In the genomic region with DNA sequence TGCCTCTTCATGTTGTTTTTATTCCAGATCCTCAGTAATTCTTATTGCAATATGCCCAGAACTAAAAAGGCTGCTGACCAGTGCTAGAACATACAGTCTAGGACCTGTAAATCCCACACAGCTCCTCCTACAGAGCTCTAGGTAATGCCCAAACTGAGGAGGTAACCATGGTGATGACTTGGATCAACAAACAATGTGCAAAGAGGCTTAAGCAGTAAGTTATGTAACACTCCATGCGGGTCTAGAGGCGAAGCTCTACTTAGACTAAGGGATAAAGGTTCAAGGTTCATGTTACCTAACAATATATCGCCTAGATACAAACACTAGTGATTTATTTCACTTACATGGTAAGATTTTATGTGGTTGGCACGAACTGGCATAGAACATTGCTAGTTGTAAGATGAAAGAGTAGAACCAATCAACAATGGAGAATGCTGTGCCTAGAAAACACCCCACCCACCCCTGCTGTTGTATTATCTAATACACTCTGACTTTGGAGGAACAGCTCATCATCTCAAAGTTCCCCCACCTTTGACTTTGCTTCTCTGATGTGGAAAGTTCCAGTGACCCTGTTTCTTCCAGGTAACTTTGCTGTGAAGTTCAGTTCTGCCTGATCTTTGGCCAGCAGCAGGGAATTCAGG, we compare ENCODE assay signal across 11 cellular contexts.
DNase-seq lines count a peak whose midpoint lies in the region; ATAC-seq, FAIRE-seq and TF ChIP-seq lines count a peak whose summit lies in the region.
"Had no signal": no experiment of that assay in that cellular context is flagged by ENCODE, and none has a peak within 500 bp of the region (broad histone marks: within the 10 kb centered on the region; RNA-seq: fewer than 3 reads in every experiment).

No MANE protein-coding gene starts in this region.

- no peak for FAIRE-seq in K562 (lab: Jason Lieb, UNC)

- H3K18ac ChIP-seq in IMR-90 (ENCODE audit: low read depth, low read length) = peak overlapping the region; percentile 86

- DNase-seq in Caco-2 (peak; percentile 85 to 88), IMR-90 (peak; percentile 66), K562 (ENCODE audit: extremely low read depth in 1 of 4, low spot score in 3 of 4) (no peak), lower lobe of right lung (no peak), SIG-M5 treated with dmso at 0.1 percent for 504 hours (lab: John Stamatoyannopoulos, UW; ENCODE audit: unreplicated experiment) (no peak), islet precursor cell (no peak)
- DNase-seq in stimulated activated naive CD4-positive, alpha-beta T cell treated with Interleukin-2 at 50 U/mL for 16 hours (lab: John Stamatoyannopoulos, UW) = no peak
- DNase-seq: activated CD4-positive, alpha-beta T cell treated with anti-CD3 and anti-CD28 coated beads, Interleukin-2, amount 50 U/mL, for 1 hour; naive B cell; NCI-H1930 had no signal

- in situ Hi-C loops in IMR-90 (cut with MboI; ENCODE audit: low sequenced_read_pairs) = no loop called here
- in situ Hi-C loops in K562 (cut with MboI) = no loop called here

- H3K14ac ChIP-seq in IMR-90 (replicated peaks; ENCODE audit: low read depth, low read length) = peak overlapping the region; percentile 88

- H3K4ac ChIP-seq in IMR-90 (ENCODE audit: low read depth, low read length) = peak overlapping the region; percentile 74

- H3K27me3 Mint-ChIP-seq in Caco-2 (ENCODE audit: insufficient read depth, unreplicated experiment) = no peaks in the 10 kb centered on the region

- peak overlapping the region; percentile 23; the same call in 1 of the 2 replicates for H3K9ac ChIP-seq in IMR-90 (ENCODE audit: low read depth, low read length)
- no peak overlapping the region for H3K9ac ChIP-seq in K562 (ENCODE audit: insufficient read depth in 1 of 2, low read depth in 2 of 2, low read length in 2 of 2)

- H4K8ac ChIP-seq in IMR-90 (ENCODE audit: low read depth in 2 of 2, low read length in 2 of 2) = peak overlapping the region; percentile 22 to 59; a peak in 2 of 4 replicates

- H3K4me2 ChIP-seq in IMR-90 (ENCODE audit: low read depth, low read length) (peak overlapping the region; percentile 33; the same call in 1 of the 2 replicates), K562 (ENCODE audit: insufficient read depth, low read length) (no peak overlapping the region)

- H3K56ac ChIP-seq in IMR-90 (ENCODE audit: extremely low read depth, insufficient read depth, low read length) = peak overlapping the region; percentile 31; the same call in 1 of the 2 replicates

- intact Hi-C loops in Caco-2 (cut with micrococcal nuclease; ENCODE audit: unreplicated experiment) = loop anchor here (1.0 to 2.0 kb wide), 2 partner anchors 29 to 49 kb away; no protein-coding TSS in a partner anchor
- intact Hi-C loops in IMR-90 (cut with micrococcal nuclease) = loop anchor here (1.0 kb wide), 1 partner anchor 533 kb away; no protein-coding TSS in a partner anchor
- intact Hi-C loops in K562 (cut with micrococcal nuclease) = no loop called here
- intact Hi-C loops in lower lobe of right lung (cut with DNase I) = no loop called here

- POLR2A ChIA-PET in Caco-2 (lab: Charles Lee) = no interaction called here
- POLR2A ChIA-PET in IMR-90 (lab: Charles Lee; ENCODE audit: unreplicated experiment) = no interaction called here
- POLR2A ChIA-PET in K562 (lab: Yijun Ruan, JAX) = interaction anchor here (0.6 to 1.0 kb wide), 2 partner anchors 16 to 536 kb away, joined by 3 read pairs; no protein-coding TSS in a partner anchor

- H3K27ac Mint-ChIP-seq in Caco-2 (ENCODE audit: unreplicated experiment) = peak overlapping the region; percentile 80
- H3K27ac Mint-ChIP-seq: naive B cell had no signal

- H3K9me1 ChIP-seq in IMR-90 (ENCODE audit: insufficient read depth, low read length) (0 out of 2 replicates have a peak, but pooled peaks cover 4% of the 10 kb centered on the region), K562 (ENCODE audit: control insufficient read depth, insufficient read depth, low read length) (no peaks in the 10 kb centered on the region)

- dilution Hi-C loops in IMR-90 (cut with HindIII; ENCODE audit: low sequenced_read_pairs, unreplicated experiment) = no loop called here

- TF ChIP-seq POLR2A in IMR-90 (IDR thresholded peaks at IDR 0.05; ENCODE audit: low read depth, low read length) = no peak
- no peak for TF ChIP-seq POLR2A in K562 (conservative IDR thresholded peaks at IDR 0.05)

- peak overlapping the region; percentile 58; the same call in 1 of the 2 replicates for H3K27ac ChIP-seq in IMR-90 (ENCODE audit: insufficient read depth, low read length)
- no peak overlapping the region for H3K27ac ChIP-seq in K562 (ENCODE audit: extremely low read depth, low read depth, low read length)
- no peak overlapping the region for H3K27ac ChIP-seq in lower lobe of right lung

- no peaks in the 10 kb centered on the region for H3K9me3 ChIP-seq in Caco-2
- no peaks in the 10 kb centered on the region for H3K9me3 ChIP-seq in IMR-90 (ENCODE audit: control insufficient read depth, insufficient read depth, low read length)
- H3K9me3 ChIP-seq in K562 (replicated peaks; ENCODE audit: control insufficient read depth, insufficient read depth, low read depth, low read length) = no peaks in the 10 kb centered on the region
- no peaks in the 10 kb centered on the region for H3K9me3 ChIP-seq in lower lobe of right lung

- H2AK9ac ChIP-seq in IMR-90 (replicated peaks; ENCODE audit: low read depth, low read length, poor library complexity) = no peak overlapping the region

- TF ChIP-seq RAD21 in IMR-90 (IDR thresholded peaks at IDR 0.05; ENCODE audit: low read length) = no peak
- TF ChIP-seq RAD21 in K562 (CRISPR knock-in tag; conservative IDR thresholded peaks at IDR 0.05 in 1 of 2, IDR thresholded peaks at IDR 0.05 in 1 of 2) = no peak

- peak overlapping the region; percentile 96 for H2BK20ac ChIP-seq in IMR-90 (ENCODE audit: low read depth, low read length)

- H2AK5ac ChIP-seq in IMR-90 (ENCODE audit: low read depth, low read length) = peak overlapping the region; percentile 37

- TF ChIP-seq EP300 in K562 (IDR thresholded peaks at IDR 0.05; ENCODE audit: low read length) = no peak

- ATAC-seq in IMR-90 (ENCODE audit: low read depth) (peak; percentile 51), K562 (no peak), lower lobe of right lung (peak; percentile 94 to 98), GM19463 (IDR thresholded peaks at IDR 0.05; ENCODE audit: unreplicated experiment) (no peak)

- peak overlapping the region; percentile 28 for H3K4me3 Mint-ChIP-seq in Caco-2 (ENCODE audit: unreplicated experiment)
- H3K4me3 Mint-ChIP-seq: naive B cell had no signal

- H3K4me3 ChIP-seq in Caco-2 (ENCODE audit: low read depth, low read length) (no peak overlapping the region), IMR-90 (ENCODE audit: insufficient read depth, low read depth, low read length) (no peak overlapping the region), K562 (no peak overlapping the region), lower lobe of right lung (no peak overlapping the region)

- no peak for TF ChIP-seq CTCF in Caco-2 (IDR thresholded peaks at IDR 0.05; ENCODE audit: insufficient read depth in 1 of 2, low read depth in 1 of 2, low read length in 1 of 2, severe bottlenecking in 1 of 2, unreplicated experiment in 1 of 2)
- no peak for TF ChIP-seq CTCF in IMR-90 (conservative IDR thresholded peaks at IDR 0.05; ENCODE audit: low read depth, low read length)
- no peak for TF ChIP-seq CTCF in K562 (IDR thresholded peaks at IDR 0.05 in 2 of 3, conservative IDR thresholded peaks at IDR 0.05 in 1 of 3; ENCODE audit: insufficient read depth in 2 of 3, low read depth in 1 of 3, low read length in 3 of 3)
- no peak for TF ChIP-seq CTCF in lower lobe of right lung (IDR thresholded peaks at IDR 0.05)

- H3K36me3 ChIP-seq in Caco-2 (ENCODE audit: control insufficient read depth, insufficient read depth, low read length) (no peaks in the 10 kb centered on the region), IMR-90 (ENCODE audit: control insufficient read depth, insufficient read depth, low read length) (no peaks in the 10 kb centered on the region), K562 (ENCODE audit: control insufficient read depth, insufficient read depth, low read length) (no peaks in the 10 kb centered on the region), lower lobe of right lung (no peaks in the 10 kb centered on the region)

- peak overlapping the region; percentile 83 for H4K91ac ChIP-seq in IMR-90 (ENCODE audit: insufficient read depth, low read depth, low read length)

- no peaks in the 10 kb centered on the region for H3K27me3 ChIP-seq in Caco-2 (replicated peaks; ENCODE audit: control insufficient read depth, insufficient read depth, low read length)
- H3K27me3 ChIP-seq in IMR-90 (ENCODE audit: control insufficient read depth, insufficient read depth, low read length) = no peaks in the 10 kb centered on the region
- no peaks in the 10 kb centered on the region; a peak in 1 of 5 replicates for H3K27me3 ChIP-seq in K562 (ENCODE audit: control insufficient read depth in 2 of 2, insufficient read depth in 2 of 2, low read length in 2 of 2)
- H3K27me3 ChIP-seq in lower lobe of right lung (ENCODE audit: low read depth) = no peaks in the 10 kb centered on the region

- CTCF ChIA-PET in Caco-2 (lab: Charles Lee) (interaction anchor here (0.5 to 1.1 kb wide), 4 partner anchors 16 to 175 kb away, joined by 3 read pairs; no protein-coding TSS in a partner anchor), IMR-90 (lab: Yijun Ruan, JAX) (interaction anchor here (1.0 to 1.2 kb wide), 3 partner anchors 12 to 529 kb away, joined by 3 to 4 read pairs (median 3); no protein-coding TSS in a partner anchor), K562 (lab: Yijun Ruan, JAX; ENCODE audit: low intra/inter-chr PET ratio) (no interaction called here)

- peaks cover 9% of the 10 kb centered on the region for H3K9me3 Mint-ChIP-seq in Caco-2 (ENCODE audit: unreplicated experiment)
- H3K9me3 Mint-ChIP-seq: naive B cell had no signal

- no peaks in the 10 kb centered on the region for H3K79me2 ChIP-seq in K562 (ENCODE audit: control insufficient read depth, insufficient read depth, low read length)

- no peaks in the 10 kb centered on the region for H3K79me1 ChIP-seq in IMR-90 (ENCODE audit: low read depth in 1 of 2, low read length in 2 of 2)

- peak overlapping the region; percentile 24; the same call in 2 of the 3 replicates for H2BK15ac ChIP-seq in IMR-90 (ENCODE audit: low read depth, low read length)

- no peaks in the 10 kb centered on the region for H3K36me3 Mint-ChIP-seq in Caco-2 (ENCODE audit: insufficient read depth, unreplicated experiment)
- H3K36me3 Mint-ChIP-seq: naive B cell had no signal

- H2BK5ac ChIP-seq in IMR-90 (ENCODE audit: low read depth, low read length, poor library complexity, severe bottlenecking) = peak overlapping the region; percentile 67

- H2AFZ ChIP-seq in IMR-90 (replicated peaks; ENCODE audit: low read length, poor library complexity) (no peak overlapping the region), K562 (ENCODE audit: low read depth, low read length) (no peak overlapping the region)

- H4K20me1 ChIP-seq in IMR-90 (ENCODE audit: insufficient read depth, low read length) (no peaks in the 10 kb centered on the region), K562 (replicated peaks; ENCODE audit: control insufficient read depth, insufficient read depth, low read length) (no peaks in the 10 kb centered on the region)

- BruUV-seq in Caco-2 (replicated peaks; lab: Mats Ljungman, UMichigan) (no TSS peak), IMR-90 (replicated peaks; lab: Mats Ljungman, UMichigan) (no TSS peak), K562 (replicated peaks; lab: Mats Ljungman, UMichigan) (no TSS peak)

- peaks cover 18% of the 10 kb centered on the region for H3K4me1 Mint-ChIP-seq in Caco-2 (ENCODE audit: low read depth, unreplicated experiment)
- H3K4me1 Mint-ChIP-seq: naive B cell had no signal

- no CpG with 5 or more reads among the region's 4 CpGs for WGBS in IMR-90 (ENCODE audit: extremely low coverage in 2 of 2, insufficient read length in 1 of 2), 2 experiments
- 0% methylated on average over 4 of the region's 4 CpGs for WGBS in K562 (ENCODE audit: insufficient coverage, low coverage, missing lambda C conversion rate)

- H2BK120ac ChIP-seq in IMR-90 (ENCODE audit: low read depth, low read length) = peak overlapping the region; percentile 78

- H3K4me1 ChIP-seq in Caco-2 = peaks cover 30% of the 10 kb centered on the region
- peaks cover 12% of the 10 kb centered on the region for H3K4me1 ChIP-seq in IMR-90 (ENCODE audit: control insufficient read depth, insufficient read depth, low read length)
- H3K4me1 ChIP-seq in K562 (replicated peaks in 1 of 2; ENCODE audit: control insufficient read depth in 2 of 2, insufficient read depth in 2 of 2, low read length in 2 of 2) = no peaks in the 10 kb centered on the region
- H3K4me1 ChIP-seq in lower lobe of right lung = peaks cover 10% of the 10 kb centered on the region

- H3K23ac ChIP-seq in IMR-90 (ENCODE audit: low read depth, low read length) = peak overlapping the region; percentile 80

- peak overlapping the region; percentile 52 for H4K5ac ChIP-seq in IMR-90 (ENCODE audit: low read depth, low read length)

Comparison
In these comparisons a context has a peak if more than half of its experiments do, and no peak if none do; other contexts are left out.
1. DNase-seq: peak in Caco-2 (2 of 2) and IMR-90 (single experiment); none in K562 (0 of 4), lower lobe of right lung (single experiment), stimulated activated naive CD4-positive, alpha-beta T cell treated with Interleukin-2 at 50 U/mL for 16 hours (single experiment), SIG-M5 treated with dmso at 0.1 percent for 504 hours (single experiment) and islet precursor cell (single experiment).
2. ATAC-seq: peak in IMR-90 (single experiment) and lower lobe of right lung (2 of 2); none in K562 (single experiment) and GM19463 (single experiment).
3. intact Hi-C loops: an anchor here in Caco-2 (1.0 to 2.0 kb wide) and IMR-90 (1.0 kb wide); none called in K562 and lower lobe of right lung.